6 cellular contexts compared by ENCODE assay signal in the genomic region with DNA sequence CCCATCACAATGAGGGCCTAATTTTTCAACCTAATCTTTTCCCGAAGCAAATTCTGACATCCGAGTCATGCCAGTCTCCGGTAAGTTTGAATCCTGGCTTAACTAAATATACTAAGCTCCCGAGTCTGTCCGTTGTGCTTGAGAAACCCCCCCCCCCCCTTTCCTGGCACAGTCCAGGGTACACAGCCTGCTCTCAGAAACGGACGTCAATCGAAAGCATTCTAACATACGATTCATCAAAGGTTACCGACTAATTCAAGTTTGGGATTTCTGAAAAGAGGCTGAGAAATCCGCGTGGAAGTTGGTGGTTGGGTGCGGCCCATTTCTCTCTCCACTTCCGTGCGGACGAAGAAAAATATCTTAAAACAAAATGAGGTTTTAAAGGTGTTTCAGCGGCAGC. TPM values are rescaled to one million over a fixed set of nuclear protein-coding genes. Genes with fewer than 3 reads are reported as not detected.
DNase-seq lines count a peak whose midpoint lies in the region; ATAC-seq, FAIRE-seq and TF ChIP-seq lines count a peak whose summit lies in the region.

No MANE protein-coding gene starts in this region.

- CTCF ChIA-PET in GM12878 (lab: Yijun Ruan, JAX), result interaction anchor here (0.7 to 1.8 kb wide), 4 partner anchors 64 to 80 kb away, joined by 3 to 6 read pairs (median 4); no protein-coding TSS in a partner anchor

- peaks cover 45% of the 10 kb centered on the region for H4K20me1 ChIP-seq in GM23338 (replicated peaks; ENCODE audit: insufficient read depth)
- no peaks in the 10 kb centered on the region; the same call in 1 of the 2 replicates for H4K20me1 ChIP-seq in GM12878 (ENCODE audit: control insufficient read depth, insufficient read depth)

- FAIRE-seq in GM12878 (lab: Jason Lieb, UNC) (no peak), frontal cortex (lab: Jason Lieb, UNC) (no peak)

- BruUV-seq in GM12878 (replicated peaks; lab: Mats Ljungman, UMichigan), result no TSS peak

- TF ChIP-seq CTCF in GM23338 (conservative IDR thresholded peaks at IDR 0.05; ENCODE audit: low read depth in 2 of 2) (no peak), GM12878 (IDR thresholded peaks at IDR 0.05 in 2 of 3, conservative IDR thresholded peaks at IDR 0.05 in 1 of 3; ENCODE audit: control insufficient read depth in 2 of 3, extremely low read depth in 1 of 3, insufficient read depth in 1 of 3, low read depth in 3 of 3, low read length in 3 of 3) (no peak)

- H3K9me3 ChIP-seq in GM12878 (replicated peaks; ENCODE audit: control insufficient read depth, insufficient read depth, low read length), result no peaks in the 10 kb centered on the region

- no peaks in the 10 kb centered on the region for H3F3A ChIP-seq in GM23338 (replicated peaks; ENCODE audit: low read depth)

- SMC1A ChIA-PET in GM12878 (lab: Charles Lee; ENCODE audit: uncharacterized antibody, unreplicated experiment), result interaction anchor here (0.9 to 1.4 kb wide), 5 partner anchors 23 to 158 kb away, joined by 3 to 4 read pairs (median 3); a partner anchor contains a TSS

- no peaks in the 10 kb centered on the region for H3K9me2 ChIP-seq in GM23338 (ENCODE audit: insufficient read depth)

- H3K4me3 ChIP-seq in GM23338 (peak overlapping the region; percentile 93), GM12878 (peak overlapping the region; percentile 88)

- POLR2A ChIA-PET in GM12878 (lab: Charles Lee), result interaction anchor here (0.6 to 1.2 kb wide), 2 partner anchors 64 to 93 kb away, joined by 3 to 8 read pairs; no protein-coding TSS in a partner anchor

- H3K36me3 Mint-ChIP-seq in GM23338 (ENCODE audit: low read depth), result no peaks in the 10 kb centered on the region; the same call in 1 of the 3 replicates
- peaks cover 6% of the 10 kb centered on the region for H3K36me3 Mint-ChIP-seq in natural killer cell treated with Interleukin-12 subunit alpha and Interleukin-12 subunit beta and Interleukin-15 and Interleukin-18, amount 100 ng/mL, for 72 hours

- H3K79me2 ChIP-seq in GM23338 (replicated peaks; ENCODE audit: insufficient read depth) (peaks cover 56% of the 10 kb centered on the region), GM12878 (ENCODE audit: control insufficient read depth, insufficient read depth, low read length) (peaks cover 52% of the 10 kb centered on the region)

- H3K27ac ChIP-seq in GM23338 (ENCODE audit: low read depth), result no peak overlapping the region
- peak overlapping the region; percentile 72 for H3K27ac ChIP-seq in GM12878 (ENCODE audit: control insufficient read depth, insufficient read depth)

- no peak for TF ChIP-seq POLR2A in GM12878 (IDR thresholded peaks at IDR 0.05; ENCODE audit: low read depth, low read length)

- no peak for ATAC-seq in GM23338
- ATAC-seq in GM12878, result peak; percentile 28
- ATAC-seq in natural killer cell treated with Interleukin-12 subunit alpha and Interleukin-12 subunit beta and Interleukin-15 and Interleukin-18, amount 100 ng/mL, for 72 hours, result no peak
- ATAC-seq in HG03565 (IDR thresholded peaks at IDR 0.05; ENCODE audit: unreplicated experiment), result no peak

- peak overlapping the region; percentile 89 for H3K4me3 Mint-ChIP-seq in GM23338
- H3K4me3 Mint-ChIP-seq in natural killer cell treated with Interleukin-12 subunit alpha and Interleukin-12 subunit beta and Interleukin-15 and Interleukin-18, amount 100 ng/mL, for 72 hours, result peak overlapping the region; percentile 92

- H3K36me3 ChIP-seq in GM23338 (ENCODE audit: insufficient read depth) (no peaks in the 10 kb centered on the region), GM12878 (ENCODE audit: control insufficient read depth in 2 of 2, insufficient read depth in 2 of 2, low read length in 1 of 2) (peaks cover 0 to 2% of the 10 kb centered on the region in 2 experiments; a peak in 1 of 4 replicates)

- intact Hi-C loops in GM12878 (cut with micrococcal nuclease; ENCODE audit: unreplicated experiment), result loop anchor here (1.0 kb wide), 1 partner anchor 158 kb away; a partner anchor contains a TSS

- H3K27ac Mint-ChIP-seq in GM23338, result peak overlapping the region; percentile 81
- H3K27ac Mint-ChIP-seq in natural killer cell treated with Interleukin-12 subunit alpha and Interleukin-12 subunit beta and Interleukin-15 and Interleukin-18, amount 100 ng/mL, for 72 hours, result peak overlapping the region; percentile 73 to 85

- in situ Hi-C loops in GM12878 (cut with MboI), result no loop called here

- no peak for TF ChIP-seq EP300 in GM12878 (IDR thresholded peaks at IDR 0.05; ENCODE audit: borderline replicate concordance in 1 of 2, control insufficient read depth in 1 of 2, low read depth in 2 of 2, low read length in 2 of 2)

- no peak for DNase-seq in GM23338 (ENCODE audit: low spot score)
- no peak for DNase-seq in GM12878 (ENCODE audit: low read depth, low spot score)
- no peak for DNase-seq in natural killer cell treated with Interleukin-12 subunit alpha and Interleukin-12 subunit beta and Interleukin-15 and Interleukin-18, amount 100 ng/mL, for 72 hours (ENCODE audit: low spot score)
- DNase-seq in frontal cortex (ENCODE audit: low spot score in 2 of 2), result no peak
- no peak for DNase-seq in NCI-H226

- no peak for TF ChIP-seq RAD21 in GM12878 (IDR thresholded peaks at IDR 0.05; ENCODE audit: insufficient read depth, low read depth, low read length)

- H3K27me3 Mint-ChIP-seq in GM23338 (ENCODE audit: insufficient read depth, low read depth, poor library complexity), result no peaks in the 10 kb centered on the region
- peaks cover 9 to 18% of the 10 kb centered on the region in 2 donors for H3K27me3 Mint-ChIP-seq in natural killer cell treated with Interleukin-12 subunit alpha and Interleukin-12 subunit beta and Interleukin-15 and Interleukin-18, amount 100 ng/mL, for 72 hours

- H3K27me3 ChIP-seq in GM23338 (ENCODE audit: insufficient read depth) (no peaks in the 10 kb centered on the region; the same call in 1 of the 2 replicates), GM12878 (replicated peaks in 1 of 2; ENCODE audit: control insufficient read depth in 2 of 2, insufficient read depth in 2 of 2, low read length in 1 of 2) (no peaks in the 10 kb centered on the region; a peak in 1 of 4 replicates)

- RAD21 ChIA-PET in GM12878 (lab: Charles Lee; ENCODE audit: unreplicated experiment), result no interaction called here

- WGBS in GM12878 (ENCODE audit: insufficient coverage, insufficient replicate concordance, low lambda C conversion rate, missing lambda C conversion rate), result 4% methylated on average over 17 of the region's 17 CpGs

- H3K4me2 ChIP-seq in GM23338 (peak overlapping the region; percentile 88), GM12878 (ENCODE audit: control insufficient read depth, insufficient read depth) (peak overlapping the region; percentile 88)

- H3K4me1 ChIP-seq in GM23338 (ENCODE audit: insufficient read depth) (peaks cover 7% of the 10 kb centered on the region), GM12878 (ENCODE audit: control insufficient read depth, insufficient read depth, low read length) (no peaks in the 10 kb centered on the region; the same call in 1 of the 2 replicates)

- H2AFZ ChIP-seq in GM23338 (0 out of 2 replicates have a peak overlapping the region, but pooled peaks have one; percentile 40), GM12878 (ENCODE audit: control insufficient read depth, low read depth, low read length) (peak overlapping the region; percentile 95)

- no peaks in the 10 kb centered on the region for H3K9me3 Mint-ChIP-seq in GM23338
- H3K9me3 Mint-ChIP-seq in natural killer cell treated with Interleukin-12 subunit alpha and Interleukin-12 subunit beta and Interleukin-15 and Interleukin-18, amount 100 ng/mL, for 72 hours, result no peaks in the 10 kb centered on the region

- peaks cover 11% of the 10 kb centered on the region for H3K4me1 Mint-ChIP-seq in GM23338
- H3K4me1 Mint-ChIP-seq in natural killer cell treated with Interleukin-12 subunit alpha and Interleukin-12 subunit beta and Interleukin-15 and Interleukin-18, amount 100 ng/mL, for 72 hours (ENCODE audit: low read depth in 2 of 2), result peaks cover 6 to 24% of the 10 kb centered on the region in 2 donors

- peak overlapping the region; percentile 91 for H3K9ac ChIP-seq in GM12878 (ENCODE audit: control insufficient read depth, insufficient read depth, low read length)

RNA-seq across cellular contexts. Expression of a gene that starts 0.6 kb away (rescaled TPM):
- total RNA-seq in GM23338 (2014; rRNA removed; shearing (Covaris generic)), result 62.2 and 67.4 TPM in 2 replicates
- polyA plus RNA-seq in GM23338 (2016; fragmentation: Nextera tagmentation; extraction: Ambion mirVana) (193 and 252 TPM in 2 replicates), GM12878 (2011; rRNA removed) (27.1 and 35.6 TPM in 2 replicates), GM12878 (2014; fragmentation: Illumina TruSeq; extraction: Trizol) (45.5 and 48.2 TPM in 2 replicates), GM12878 (2014; fragmentation: Nextera tagmentation; extraction: Ambion mirVana) (10 to 100 TPM; 46.0 to 84.4 TPM), GM12878 (2014; rRNA removed) (18.5 and 22.3 TPM in 2 replicates), GM12878 (2016; fragmentation: Nextera tagmentation; extraction: Ambion mirVana) (10 to 100 TPM; 63.3 to 75.0 TPM)
- total RNA-seq in GM12878 (2013; cell fraction: nucleolus; rRNA removed), result 20.0 TPM in 2 replicates
- total RNA-seq in GM12878 (2014; rRNA removed) (20.5 and 21.2 TPM in 2 replicates), GM12878 (2014; rRNA removed; fragmentation: Illumina TruSeq; extraction: Trizol) (34.8 and 36.7 TPM in 2 replicates), GM12878 (2021) (34.0 and 34.3 TPM in 2 replicates), frontal cortex (39.5 TPM)
- 11.0 TPM for polyA plus RNA-seq in GM12878 (2011; ENCODE audit: low read depth)
- 10.9 and 11.6 TPM in 2 replicates for polyA plus RNA-seq in GM12878 (2011; cell fraction: cytosol; rRNA removed)
- polyA plus RNA-seq in GM12878 (2011; cell fraction: nucleus; rRNA removed), result 12.7 and 17.2 TPM in 2 replicates
- polyA plus RNA-seq in GM12878 (2012), result 18.2 and 19.5 TPM in 2 replicates
- polyA minus RNA-seq in GM12878 (2011; rRNA and poly(A)+ RNA removed), result 18.2 and 24.7 TPM in 2 replicates
- polyA minus RNA-seq in GM12878 (2011; cell fraction: cytosol; rRNA and poly(A)+ RNA removed), result 9.9 and 11.5 TPM in 2 replicates
- polyA minus RNA-seq in GM12878 (2011; cell fraction: nucleus; rRNA and poly(A)+ RNA removed), result 9.1 and 14.2 TPM in 2 replicates
- total RNA-seq in natural killer cell treated with Interleukin-12 subunit alpha and Interleukin-12 subunit beta and Interleukin-15 and Interleukin-18, amount 100 ng/mL, for 72 hours, result 10 to 100 TPM; 57.8 to 67.9 TPM

RNA-seq across cellular contexts. Expression of a gene that starts 17.2 kb away (rescaled TPM):
- not detected in 2 replicates for total RNA-seq in GM23338 (2014; rRNA removed; shearing (Covaris generic))
- polyA plus RNA-seq in GM23338 (2016; fragmentation: Nextera tagmentation; extraction: Ambion mirVana), result not detected in 2 replicates
- not detected in 2 replicates for total RNA-seq in GM12878 (2013; cell fraction: nucleolus; rRNA removed)
- total RNA-seq in GM12878 (2014; rRNA removed), result 0.06 and 0.38 TPM in 2 replicates
- total RNA-seq in GM12878 (2014; rRNA removed; fragmentation: Illumina TruSeq; extraction: Trizol), result 0.22 and 0.32 TPM in 2 replicates
- total RNA-seq in GM12878 (2021), result 0.19 and 0.21 TPM in 2 replicates
- polyA plus RNA-seq in GM12878 (2011; ENCODE audit: low read depth), result 0.52 TPM
- polyA plus RNA-seq in GM12878 (2011; rRNA removed), result 0.03 TPM in 1 of 2 replicates, not detected in the other
- 0.01 TPM in 1 of 2 replicates, not detected in the other for polyA plus RNA-seq in GM12878 (2011; cell fraction: cytosol; rRNA removed)
- polyA plus RNA-seq in GM12878 (2011; cell fraction: nucleus; rRNA removed), result not detected in 2 replicates
- 1.2 and 1.6 TPM in 2 replicates for polyA plus RNA-seq in GM12878 (2012)
- polyA plus RNA-seq in GM12878 (2014; fragmentation: Illumina TruSeq; extraction: Trizol), result 0.46 and 1.0 TPM in 2 replicates
- polyA plus RNA-seq in GM12878 (2014; fragmentation: Nextera tagmentation; extraction: Ambion mirVana), result under 1 TPM; 0.03 to 0.07 TPM
- polyA plus RNA-seq in GM12878 (2014; rRNA removed), result 0.24 and 0.32 TPM in 2 replicates
- polyA plus RNA-seq in GM12878 (2016; fragmentation: Nextera tagmentation; extraction: Ambion mirVana), result under 1 TPM; 0.23 to 0.25 TPM
- not detected in 2 replicates for polyA minus RNA-seq in GM12878 (2011; rRNA and poly(A)+ RNA removed)
- polyA minus RNA-seq in GM12878 (2011; cell fraction: cytosol; rRNA and poly(A)+ RNA removed), result not detected in 2 replicates
- polyA minus RNA-seq in GM12878 (2011; cell fraction: nucleus; rRNA and poly(A)+ RNA removed), result not detected in 2 replicates
- 1 to 10 TPM in 1 of 2 donors, under 1 TPM in 1; 0.57 to 8.6 TPM for total RNA-seq in natural killer cell treated with Interleukin-12 subunit alpha and Interleukin-12 subunit beta and Interleukin-15 and Interleukin-18, amount 100 ng/mL, for 72 hours
- not detected for total RNA-seq in frontal cortex

RNA-seq across cellular contexts. Expression of a gene that starts 33.2 kb away (rescaled TPM):
- not detected in 2 replicates for total RNA-seq in GM23338 (2014; rRNA removed; shearing (Covaris generic))
- polyA plus RNA-seq in GM23338 (2016; fragmentation: Nextera tagmentation; extraction: Ambion mirVana) (not detected in 2 replicates), GM12878 (2011; rRNA removed) (0.46 and 0.88 TPM in 2 replicates), GM12878 (2014; fragmentation: Illumina TruSeq; extraction: Trizol) (2.4 and 4.6 TPM in 2 replicates), GM12878 (2014; fragmentation: Nextera tagmentation; extraction: Ambion mirVana) (10 to 100 TPM in 1 of 2 experiments, 1 to 10 TPM in 1; 7.7 to 10.4 TPM), GM12878 (2014; rRNA removed) (0.99 and 2.0 TPM in 2 replicates), GM12878 (2016; fragmentation: Nextera tagmentation; extraction: Ambion mirVana) (10 to 100 TPM; 15.5 to 19.5 TPM)
- 0.58 TPM in 1 of 2 replicates, not detected in the other for total RNA-seq in GM12878 (2013; cell fraction: nucleolus; rRNA removed)
- total RNA-seq in GM12878 (2014; rRNA removed) (1.8 and 3.2 TPM in 2 replicates), GM12878 (2014; rRNA removed; fragmentation: Illumina TruSeq; extraction: Trizol) (2.7 and 2.8 TPM in 2 replicates), GM12878 (2021) (1.3 and 2.2 TPM in 2 replicates), frontal cortex (not detected)
- polyA plus RNA-seq in GM12878 (2011; ENCODE audit: low read depth), result 6.2 TPM
- polyA plus RNA-seq in GM12878 (2011; cell fraction: cytosol; rRNA removed), result 0.13 and 0.31 TPM in 2 replicates
- 0.25 TPM in 1 of 2 replicates, not detected in the other for polyA plus RNA-seq in GM12878 (2011; cell fraction: nucleus; rRNA removed)
- 8.0 and 13.0 TPM in 2 replicates for polyA plus RNA-seq in GM12878 (2012)
- polyA minus RNA-seq in GM12878 (2011; rRNA and poly(A)+ RNA removed), result 0.44 TPM in 1 of 2 replicates, not detected in the other
- not detected in 2 replicates for polyA minus RNA-seq in GM12878 (2011; cell fraction: cytosol; rRNA and poly(A)+ RNA removed)
- polyA minus RNA-seq in GM12878 (2011; cell fraction: nucleus; rRNA and poly(A)+ RNA removed), result not detected in 2 replicates
- total RNA-seq in natural killer cell treated with Interleukin-12 subunit alpha and Interleukin-12 subunit beta and Interleukin-15 and Interleukin-18, amount 100 ng/mL, for 72 hours, result 100 to 1,000 TPM in 1 of 2 donors, 1 to 10 TPM in 1; 2.0 to 117 TPM

RNA-seq across cellular contexts. Expression of a gene that starts 45.7 kb away (rescaled TPM):
- total RNA-seq in GM23338 (2014; rRNA removed; shearing (Covaris generic)), result 0.23 and 1.9 TPM in 2 replicates
- 0.54 and 0.81 TPM in 2 replicates for polyA plus RNA-seq in GM23338 (2016; fragmentation: Nextera tagmentation; extraction: Ambion mirVana)
- not detected in 2 replicates for total RNA-seq in GM12878 (2013; cell fraction: nucleolus; rRNA removed)
- not detected in 2 replicates for total RNA-seq in GM12878 (2014; rRNA removed)
- total RNA-seq in GM12878 (2014; rRNA removed; fragmentation: Illumina TruSeq; extraction: Trizol), result not detected in 2 replicates
- not detected in 2 replicates for total RNA-seq in GM12878 (2021)
- not detected for polyA plus RNA-seq in GM12878 (2011; ENCODE audit: low read depth)
- not detected in 2 replicates for polyA plus RNA-seq in GM12878 (2011; rRNA removed)
- 0.04 TPM in 1 of 2 replicates, not detected in the other for polyA plus RNA-seq in GM12878 (2011; cell fraction: cytosol; rRNA removed)
- polyA plus RNA-seq in GM12878 (2011; cell fraction: nucleus; rRNA removed), result not detected in 2 replicates
- polyA plus RNA-seq in GM12878 (2012), result not detected in 2 replicates
- polyA plus RNA-seq in GM12878 (2014; fragmentation: Illumina TruSeq; extraction: Trizol), result 0.17 TPM in 1 of 2 replicates, not detected in the other
- under 1 TPM in 1 of 2 experiments, not detected in 1; 0.04 TPM for polyA plus RNA-seq in GM12878 (2014; fragmentation: Nextera tagmentation; extraction: Ambion mirVana)
- polyA plus RNA-seq in GM12878 (2014; rRNA removed), result not detected in 2 replicates
- not detected for polyA plus RNA-seq in GM12878 (2016; fragmentation: Nextera tagmentation; extraction: Ambion mirVana)
- polyA minus RNA-seq in GM12878 (2011; rRNA and poly(A)+ RNA removed), result not detected in 2 replicates
- not detected in 2 replicates for polyA minus RNA-seq in GM12878 (2011; cell fraction: cytosol; rRNA and poly(A)+ RNA removed)
- polyA minus RNA-seq in GM12878 (2011; cell fraction: nucleus; rRNA and poly(A)+ RNA removed), result not detected in 2 replicates
- 1 to 10 TPM in 1 of 2 donors, not detected in 1; 2.5 TPM for total RNA-seq in natural killer cell treated with Interleukin-12 subunit alpha and Interleukin-12 subunit beta and Interleukin-15 and Interleukin-18, amount 100 ng/mL, for 72 hours
- not detected for total RNA-seq in frontal cortex

RNA-seq across cellular contexts. Expression of a gene that starts 49.3 kb away (rescaled TPM):
- total RNA-seq in GM23338 (2014; rRNA removed; shearing (Covaris generic)), result 36.6 and 38.1 TPM in 2 replicates
- polyA plus RNA-seq in GM23338 (2016; fragmentation: Nextera tagmentation; extraction: Ambion mirVana) (10.3 and 13.2 TPM in 2 replicates), GM12878 (2011; rRNA removed) (0.60 and 0.71 TPM in 2 replicates), GM12878 (2014; fragmentation: Illumina TruSeq; extraction: Trizol) (3.2 and 3.3 TPM in 2 replicates), GM12878 (2014; fragmentation: Nextera tagmentation; extraction: Ambion mirVana) (1 to 10 TPM; 1.2 to 1.4 TPM), GM12878 (2014; rRNA removed) (2.8 and 4.2 TPM in 2 replicates), GM12878 (2016; fragmentation: Nextera tagmentation; extraction: Ambion mirVana) (1 to 10 TPM; 1.9 to 4.0 TPM)
- total RNA-seq in GM12878 (2013; cell fraction: nucleolus; rRNA removed), result 0.79 and 0.86 TPM in 2 replicates
- total RNA-seq in GM12878 (2014; rRNA removed) (3.3 and 4.0 TPM in 2 replicates), GM12878 (2014; rRNA removed; fragmentation: Illumina TruSeq; extraction: Trizol) (1.9 and 2.9 TPM in 2 replicates), GM12878 (2021) (3.4 and 4.9 TPM in 2 replicates), frontal cortex (16.7 TPM)
- 2.4 TPM for polyA plus RNA-seq in GM12878 (2011; ENCODE audit: low read depth)
- polyA plus RNA-seq in GM12878 (2011; cell fraction: cytosol; rRNA removed), result 0.51 and 0.72 TPM in 2 replicates
- polyA plus RNA-seq in GM12878 (2011; cell fraction: nucleus; rRNA removed), result 0.54 and 1.3 TPM in 2 replicates
- 2.5 and 2.7 TPM in 2 replicates for polyA plus RNA-seq in GM12878 (2012)
- 2.0 TPM in 1 of 2 replicates, not detected in the other for polyA minus RNA-seq in GM12878 (2011; rRNA and poly(A)+ RNA removed)
- not detected in 2 replicates for polyA minus RNA-seq in GM12878 (2011; cell fraction: cytosol; rRNA and poly(A)+ RNA removed)
- polyA minus RNA-seq in GM12878 (2011; cell fraction: nucleus; rRNA and poly(A)+ RNA removed), result 0.60 and 2.1 TPM in 2 replicates
- total RNA-seq in natural killer cell treated with Interleukin-12 subunit alpha and Interleukin-12 subunit beta and Interleukin-15 and Interleukin-18, amount 100 ng/mL, for 72 hours, result 10 to 100 TPM; 17.5 to 48.2 TPM
